ENCODE assay signal across 8 cellular contexts in genomic region chr19:35144600-35145436, GRCh38. TPM values are rescaled to one million over a fixed set of nuclear protein-coding genes. Genes with fewer than 3 reads are reported as not detected.
DNase-seq lines count a peak whose midpoint lies in the region; ATAC-seq and TF ChIP-seq lines count a peak whose summit lies in the region.
"Had no signal": no experiment of that assay in that cellular context is flagged by ENCODE, and none has a peak within 500 bp of the region (broad histone marks: within the 10 kb centered on the region; RNA-seq: fewer than 3 reads in every experiment).

No MANE protein-coding gene starts in this region.

- peak; percentile 42 for ATAC-seq in left colon

- TF ChIP-seq CTCF in Peyer's patch (IDR thresholded peaks at IDR 0.05) (no peak), tibial nerve (IDR thresholded peaks at IDR 0.05) (no peak)

- no peak for TF ChIP-seq EP300 in tibial nerve (IDR thresholded peaks at IDR 0.05)

- H3K36me3 ChIP-seq in Peyer's patch (no peaks in the 10 kb centered on the region), tibial nerve (no peaks in the 10 kb centered on the region)

- H3K4me1 ChIP-seq in Peyer's patch (peaks cover 6 to 30% (median 20%) of the 10 kb centered on the region in 4 donors), tibial nerve (peaks cover 0 to 47% (median 20%) of the 10 kb centered on the region in 4 donors)

- DNase-seq in DMS53 (lab: John Stamatoyannopoulos, UW) (peak; percentile 66), DMS53 treated with DMSO at 0.1 percent for 48 hours (lab: John Stamatoyannopoulos, UW; ENCODE audit: unreplicated experiment) (no peak), Peyer's patch (peak in 2 of 3 donors; percentile 28 to 83), left colon (peak; percentile 80 to 89), tibial nerve (ENCODE audit: low spot score in 2 of 2) (no peak), NCI-H146 treated with DMSO at 0.1 percent for 48 hours (lab: John Stamatoyannopoulos, UW; ENCODE audit: unreplicated experiment) (no peak)

- H3K27me3 ChIP-seq in Peyer's patch (peaks cover 0 to 13% of the 10 kb centered on the region in 2 donors), tibial nerve (no peaks in the 10 kb centered on the region)

- H3K4me3 ChIP-seq in Peyer's patch (no peak overlapping the region), tibial nerve (no peak overlapping the region)

- H3K9me3 ChIP-seq in Peyer's patch (no peaks in the 10 kb centered on the region), tibial nerve (no peaks in the 10 kb centered on the region)

- intact Hi-C loops in left colon (cut with DNase I, micrococcal nuclease) = loop anchor here in 1 of 2 donors (10.0 kb wide), 2 partner anchors 80 to 130 kb away; no protein-coding TSS in a partner anchor

- H3K27ac ChIP-seq in Peyer's patch (no peak overlapping the region), tibial nerve (peak overlapping the region in 1 of 4 donors; percentile 78)
- H3K27ac ChIP-seq: 22Rv1 had no signal

- TF ChIP-seq POLR2A in Peyer's patch (IDR thresholded peaks at IDR 0.05) = no peak
- TF ChIP-seq POLR2A in tibial nerve (IDR thresholded peaks at IDR 0.05) = no peak

- WGBS in tibial nerve, 2 donors = 31 to 39% methylated on average over 12 to 15 of the region's 15 CpGs

RNA-seq across cellular contexts. Expression of gene FXYD7, which starts 1.8 kb away (rescaled TPM):
- not detected for total RNA-seq in Peyer's patch
- total RNA-seq in left colon = not detected
- total RNA-seq in tibial nerve = 1 to 10 TPM in 3 of 4 donors, not detected in 1; 2.5 to 5.9 (median 5.7) TPM
- total RNA-seq: glomerular endothelial cell had no signal

RNA-seq across cellular contexts. Expression of gene FXYD1, which starts 6.2 kb away (rescaled TPM):
- total RNA-seq in Peyer's patch = 10 to 100 TPM in 2 of 4 donors, not detected in 2; 12.3 to 12.7 TPM
- total RNA-seq in left colon = 10 to 100 TPM in 1 of 2 donors, 1 to 10 TPM in 1; 7.7 to 30.3 TPM
- total RNA-seq in tibial nerve = 100 to 1,000 TPM in 1 of 4 donors, 10 to 100 TPM in 3; 72.9 to 193 (median 84.9) TPM
- total RNA-seq: glomerular endothelial cell had no signal

RNA-seq across cellular contexts. Expression of gene FXYD5, which starts 9.7 kb away (rescaled TPM):
- total RNA-seq in Peyer's patch = 10 to 100 TPM in 3 of 4 donors, 1 to 10 TPM in 1; 6.0 to 67.7 (median 22.2) TPM
- total RNA-seq in left colon = 10 to 100 TPM; 14.9 to 18.3 TPM
- 10 to 100 TPM; 19.9 to 53.4 (median 37.5) TPM for total RNA-seq in tibial nerve

RNA-seq across cellular contexts. Expression of gene LGI4, which starts 10.0 kb away (rescaled TPM):
- 10 to 100 TPM in 2 of 4 donors, 1 to 10 TPM in 2; 6.1 to 37.3 (median 14.4) TPM for total RNA-seq in Peyer's patch
- 10 to 100 TPM in 1 of 2 donors, 1 to 10 TPM in 1; 9.7 to 14.2 TPM for total RNA-seq in left colon
- 100 to 1,000 TPM; 207 to 323 (median 302) TPM for total RNA-seq in tibial nerve
- total RNA-seq: glomerular endothelial cell had no signal

RNA-seq across cellular contexts. Expression of gene FXYD3, which starts 29.2 kb away (rescaled TPM):
- 1,000 to 10,000 TPM in 3 of 4 donors, 10 to 100 TPM in 1; 33.0 to 1,418 (median 1,063) TPM for total RNA-seq in Peyer's patch
- total RNA-seq in left colon = 1,000 to 10,000 TPM; 4,169 to 4,218 TPM
- total RNA-seq in tibial nerve = 10 to 100 TPM; 10.8 to 33.9 (median 16.6) TPM
- total RNA-seq: glomerular endothelial cell had no signal

Comparison
In these comparisons a context has a peak if more than half of its experiments do, and no peak if none do; other contexts are left out.
1. DNase-seq: peak in DMS53 (single experiment), Peyer's patch (2 of 3) and left colon (2 of 2); none in DMS53 treated with DMSO at 0.1 percent for 48 hours (single experiment), tibial nerve (0 of 2) and NCI-H146 treated with DMSO at 0.1 percent for 48 hours (single experiment).